Comparison of ENCODE assay signal across 20 cellular contexts in genomic region chr13:98456423-98456845, GRCh38.
DNase-seq lines count a peak whose midpoint lies in the region; ATAC-seq and TF ChIP-seq lines count a peak whose summit lies in the region.
"Had no signal": no experiment of that assay in that cellular context is flagged by ENCODE, and none has a peak within 500 bp of the region (broad histone marks: within the 10 kb centered on the region; RNA-seq: fewer than 3 reads in every experiment).

No MANE protein-coding gene starts in this region.

- ATAC-seq in HG02798 (IDR thresholded peaks at IDR 0.05; ENCODE audit: poor library complexity, unreplicated experiment): no peak
- ATAC-seq: activated T-cell treated with anti-CD3 and anti-CD28 coated beads, Interleukin-2, amount 50 U/mL, for 4 hours; gastrocnemius medialis; left lung; stimulated activated memory B cell treated with anti-CD40 and anti-IgM and Interleukin-4, amounts not matched to agents 10 μg/mL and 1 μg/mL and 100 μg/mL, for 72 hours had no signal

- CTCF ChIA-PET in HEK293 (lab: Yijun Ruan, JAX): interaction anchor here (0.7 to 1.5 kb wide), 2 partner anchors 11 to 197 kb away, joined by 4 read pairs; no protein-coding TSS in a partner anchor
- CTCF ChIA-PET in activated CD4-positive, alpha-beta memory T cell treated with anti-CD3 and anti-CD28 coated beads, Interleukin-2, amount 10 ng/mL, durations not matched to agents 7 days and 5 days (lab: Charles Lee): interaction anchor here (0.6 to 3.4 kb wide), 4 partner anchors 11 to 28 kb away, joined by 3 to 18 read pairs (median 6); no protein-coding TSS in a partner anchor

- no peaks in the 10 kb centered on the region for H3K9me3 ChIP-seq in HEK293 (ENCODE audit: control insufficient read depth, insufficient read depth, low read depth, low read length)
- H3K9me3 ChIP-seq in osteoblast (ENCODE audit: low read depth, low read length): no peaks in the 10 kb centered on the region
- H3K9me3 ChIP-seq: gastrocnemius medialis, left lung, spleen had no signal

- no peak for TF ChIP-seq CTCF in HEK293 (tag by site-specific recombination; IDR thresholded peaks at IDR 0.05)
- no peak for TF ChIP-seq CTCF in osteoblast (IDR thresholded peaks at IDR 0.05; ENCODE audit: extremely low read depth, low read depth, low read length)

- H3K27ac Mint-ChIP-seq in activated CD4-positive, alpha-beta T cell treated with anti-CD3 and anti-CD28 coated beads, Interleukin-2, amount 10 ng/mL, durations not matched to agents 24 days and 14 days: peak overlapping the region; percentile 20
- peak overlapping the region; percentile 26 for H3K27ac Mint-ChIP-seq in activated CD4-positive, alpha-beta memory T cell treated with anti-CD3 and anti-CD28 coated beads, Interleukin-2, amount 10 ng/mL, durations not matched to agents 7 days and 5 days

- intact Hi-C loops in activated CD4-positive, alpha-beta T cell treated with anti-CD3 and anti-CD28 coated beads, Interleukin-2, amount 10 ng/mL, durations not matched to agents 24 days and 14 days (cut with micrococcal nuclease): no loop called here

- no peaks in the 10 kb centered on the region for H3K4me1 ChIP-seq in HEK293 (ENCODE audit: control insufficient read depth, insufficient read depth, low read length)
- peaks cover 40% of the 10 kb centered on the region for H3K4me1 ChIP-seq in osteoblast (ENCODE audit: insufficient read depth, low read length)
- H3K4me1 ChIP-seq: parathyroid adenoma had no signal

- H4K20me1 ChIP-seq in osteoblast (ENCODE audit: insufficient read depth, low read length): no peaks in the 10 kb centered on the region

- no peak for DNase-seq in activated CD4-positive, alpha-beta T cell treated with anti-CD3 and anti-CD28 coated beads, Interleukin-2, amount 10 ng/mL, durations not matched to agents 24 days and 14 days
- no peak for DNase-seq in activated CD4-positive, alpha-beta T cell treated with anti-CD3 and anti-CD28 coated beads, Interleukin-2, amount 50 U/mL, for 4 hours
- no peak for DNase-seq in activated CD4-positive, alpha-beta memory T cell treated with anti-CD3 and anti-CD28 coated beads, Interleukin-2, amount 10 ng/mL, durations not matched to agents 7 days and 5 days
- DNase-seq in osteoblast (ENCODE audit: insufficient read length, low spot score, missing footprints) (peak; percentile 32), SHP77 treated with DMSO at 0.1 percent for 48 hours (lab: John Stamatoyannopoulos, UW) (no peak), germinal center (ENCODE audit: low spot score) (no peak)
- DNase-seq: activated CD4-positive, alpha-beta T cell treated with anti-CD3 and anti-CD28 coated beads for 48 hours; activated T-cell treated with anti-CD3 and anti-CD28 coated beads, Interleukin-2, amount 50 U/mL, for 4 hours; amniotic stem cell; CD8-positive, alpha-beta memory T cell; gastrocnemius medialis; KBM-7; left lung; NCI-H1092 treated with DMSO at 0.1 percent for 48 hours; NCI-H226; spleen had no signal

- no peak overlapping the region for H2AFZ ChIP-seq in osteoblast (ENCODE audit: low read length)
- H2AFZ ChIP-seq: parathyroid adenoma had no signal

- H3K27me3 Mint-ChIP-seq in activated CD4-positive, alpha-beta T cell treated with anti-CD3 and anti-CD28 coated beads, Interleukin-2, amount 10 ng/mL, durations not matched to agents 24 days and 14 days: no peaks in the 10 kb centered on the region
- no peaks in the 10 kb centered on the region for H3K27me3 Mint-ChIP-seq in activated CD4-positive, alpha-beta memory T cell treated with anti-CD3 and anti-CD28 coated beads, Interleukin-2, amount 10 ng/mL, durations not matched to agents 7 days and 5 days
- H3K27me3 Mint-ChIP-seq: stimulated activated memory B cell treated with anti-CD40 and anti-IgM and Interleukin-4, amounts not matched to agents 10 μg/mL and 1 μg/mL and 100 μg/mL, for 72 hours had no signal

- no peak overlapping the region for H3K4me3 Mint-ChIP-seq in activated CD4-positive, alpha-beta T cell treated with anti-CD3 and anti-CD28 coated beads, Interleukin-2, amount 10 ng/mL, durations not matched to agents 24 days and 14 days
- no peak overlapping the region for H3K4me3 Mint-ChIP-seq in activated CD4-positive, alpha-beta memory T cell treated with anti-CD3 and anti-CD28 coated beads, Interleukin-2, amount 10 ng/mL, durations not matched to agents 7 days and 5 days
- H3K4me3 Mint-ChIP-seq: activated T-cell treated with anti-CD3 and anti-CD28 coated beads, Interleukin-2, amount 50 U/mL, for 4 hours; CD8-positive, alpha-beta memory T cell; stimulated activated memory B cell treated with anti-CD40 and anti-IgM and Interleukin-4, amounts not matched to agents 10 μg/mL and 1 μg/mL and 100 μg/mL, for 72 hours had no signal

- H3K4me3 ChIP-seq in HEK293 (ENCODE audit: low read depth, low read length) (no peak overlapping the region), osteoblast (ENCODE audit: insufficient read depth, low read length) (no peak overlapping the region)
- H3K4me3 ChIP-seq: gastrocnemius medialis, left lung, spleen had no signal

- H3K27ac ChIP-seq in HEK293 (ENCODE audit: extremely low read depth, low read depth, low read length) (no peak overlapping the region), osteoblast (ENCODE audit: low read depth, low read length) (peak overlapping the region; percentile 96)
- H3K27ac ChIP-seq: left lung, parathyroid adenoma, spleen had no signal

- H3K27me3 ChIP-seq in osteoblast (ENCODE audit: insufficient read depth, low read length): no peaks in the 10 kb centered on the region
- H3K27me3 ChIP-seq: gastrocnemius medialis, left lung, spleen had no signal

- peaks cover 0 to 85% of the 10 kb centered on the region in 2 experiments; a peak in 2 of 3 replicates for H3K36me3 ChIP-seq in HEK293 (ENCODE audit: control insufficient read depth in 2 of 2, insufficient read depth in 1 of 2, low read length in 2 of 2)
- peaks cover 50% of the 10 kb centered on the region for H3K36me3 ChIP-seq in osteoblast (ENCODE audit: insufficient read depth, low read length)

- POLR2A ChIA-PET in HEK293 (lab: Yijun Ruan, JAX): no interaction called here
- POLR2A ChIA-PET in activated CD4-positive, alpha-beta memory T cell treated with anti-CD3 and anti-CD28 coated beads, Interleukin-2, amount 10 ng/mL, durations not matched to agents 7 days and 5 days (lab: Charles Lee): interaction anchor here (1.6 kb wide), 1 partner anchor 11 kb away, joined by 4 read pairs; no protein-coding TSS in a partner anchor

- peaks cover 63% of the 10 kb centered on the region for H3K36me3 Mint-ChIP-seq in activated CD4-positive, alpha-beta T cell treated with anti-CD3 and anti-CD28 coated beads, Interleukin-2, amount 10 ng/mL, durations not matched to agents 24 days and 14 days (ENCODE audit: low read depth)
- H3K36me3 Mint-ChIP-seq in activated CD4-positive, alpha-beta memory T cell treated with anti-CD3 and anti-CD28 coated beads, Interleukin-2, amount 10 ng/mL, durations not matched to agents 7 days and 5 days (ENCODE audit: low read depth): peaks cover 76% of the 10 kb centered on the region

- H3K4me1 Mint-ChIP-seq in activated CD4-positive, alpha-beta T cell treated with anti-CD3 and anti-CD28 coated beads, Interleukin-2, amount 10 ng/mL, durations not matched to agents 24 days and 14 days: peaks cover 8% of the 10 kb centered on the region
- H3K4me1 Mint-ChIP-seq in activated CD4-positive, alpha-beta memory T cell treated with anti-CD3 and anti-CD28 coated beads, Interleukin-2, amount 10 ng/mL, durations not matched to agents 7 days and 5 days: peaks cover 5% of the 10 kb centered on the region

- no peak overlapping the region for H3K4me2 ChIP-seq in osteoblast (ENCODE audit: insufficient read depth, low read length)

- no peaks in the 10 kb centered on the region for H3K9me3 Mint-ChIP-seq in activated CD4-positive, alpha-beta T cell treated with anti-CD3 and anti-CD28 coated beads, Interleukin-2, amount 10 ng/mL, durations not matched to agents 24 days and 14 days
- no peaks in the 10 kb centered on the region for H3K9me3 Mint-ChIP-seq in activated CD4-positive, alpha-beta memory T cell treated with anti-CD3 and anti-CD28 coated beads, Interleukin-2, amount 10 ng/mL, durations not matched to agents 7 days and 5 days
- H3K9me3 Mint-ChIP-seq: activated T-cell treated with anti-CD3 and anti-CD28 coated beads, Interleukin-2, amount 50 U/mL, for 4 hours; CD8-positive, alpha-beta memory T cell; stimulated activated memory B cell treated with anti-CD40 and anti-IgM and Interleukin-4, amounts not matched to agents 10 μg/mL and 1 μg/mL and 100 μg/mL, for 72 hours had no signal

- peaks cover 36% of the 10 kb centered on the region for H3K79me2 ChIP-seq in osteoblast (ENCODE audit: insufficient read depth, low read length)

TF ChIP-seq in HEK293, 187 proteins besides CTCF, POLR2A, EP300 and RAD21 (continues in another document):
- TF ChIP-seq ZEB2 (tag by site-specific recombination; IDR thresholded peaks at IDR 0.05) (no peak), SCRT2 (tag by site-specific recombination; IDR thresholded peaks at IDR 0.05) (peak; percentile 95), ZNF155 (tag by site-specific recombination; IDR thresholded peaks at IDR 0.05) (no peak), SCRT1 (tag by site-specific recombination; IDR thresholded peaks at IDR 0.05; ENCODE audit: borderline replicate concordance) (peak; percentile 92), ZNF704 (tag by site-specific recombination; IDR thresholded peaks at IDR 0.05) (no peak)
